26 cellular contexts compared by ENCODE assay signal in the genomic region with DNA sequence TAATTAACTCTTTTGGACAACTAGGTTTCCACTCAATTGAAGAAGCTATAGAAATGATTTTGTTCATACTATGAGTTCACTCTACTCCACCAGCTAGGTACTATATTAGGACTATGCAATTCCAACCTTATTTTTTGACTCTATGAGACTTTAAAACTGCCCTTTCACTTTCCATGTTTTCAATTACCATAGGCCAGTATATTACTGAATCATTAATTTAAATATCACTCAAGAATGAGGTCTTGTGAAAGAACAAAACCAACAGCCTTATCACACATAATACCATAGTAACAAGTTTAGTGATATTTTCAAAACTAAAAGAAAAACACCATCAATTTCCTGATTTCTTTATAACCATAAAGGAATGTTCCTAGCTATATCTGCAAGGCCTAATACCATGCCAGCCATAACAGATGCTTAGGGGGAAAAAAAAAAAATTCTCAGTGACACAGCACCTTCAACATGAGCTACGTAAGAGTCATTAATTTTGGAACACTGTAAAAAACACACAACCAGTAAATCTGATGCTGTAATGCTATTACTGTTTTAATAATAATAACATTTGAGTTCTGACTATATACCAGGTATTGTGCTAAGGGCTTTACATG. TPM values are rescaled to one million over a fixed set of nuclear protein-coding genes. Genes with fewer than 3 reads are reported as not detected.
DNase-seq lines count a peak whose midpoint lies in the region; ATAC-seq and TF ChIP-seq lines count a peak whose summit lies in the region.
"Had no signal": no experiment of that assay in that cellular context is flagged by ENCODE, and none has a peak within 500 bp of the region (broad histone marks: within the 10 kb centered on the region; RNA-seq: fewer than 3 reads in every experiment).

No MANE protein-coding gene starts in this region.

- H3K27ac ChIP-seq in breast epithelium = no peak overlapping the region
- H3K27ac ChIP-seq in foreskin keratinocyte = no peak overlapping the region
- H3K27ac ChIP-seq: KMS-11, ovary, sigmoid colon, upper lobe of left lung had no signal

- H3K4me3 ChIP-seq in breast epithelium = no peak overlapping the region
- H3K4me3 ChIP-seq: ascending aorta, ovary, sigmoid colon, upper lobe of left lung had no signal

- H3K27ac Mint-ChIP-seq in MCF 10A (ENCODE audit: low read depth, unreplicated experiment) = peak overlapping the region; percentile 71
- H3K27ac Mint-ChIP-seq in activated CD4-positive, alpha-beta T cell treated with anti-CD3 and anti-CD28 coated beads, Interleukin-2, amount 10 ng/mL, durations not matched to agents 7 days and 5 days = no peak overlapping the region
- H3K27ac Mint-ChIP-seq in naive thymus-derived CD8-positive, alpha-beta T cell = peak overlapping the region in 1 of 10 donors; percentile 42
- H3K27ac Mint-ChIP-seq: CD4-positive, alpha-beta T cell; stimulated activated naive CD8-positive, alpha-beta T cell treated with anti-CD3 and anti-CD28 coated beads, Interleukin-15, amount 100 ng/mL, for 72 hours had no signal

- POLR2A ChIA-PET in MCF 10A (lab: Yijun Ruan, JAX) = interaction anchor here (4.4 kb wide), 1 partner anchor 23 kb away, joined by 27 read pairs; the partner anchor contains the start of gene DYNC2H1
- POLR2A ChIA-PET in activated CD4-positive, alpha-beta T cell treated with anti-CD3 and anti-CD28 coated beads, Interleukin-2, amount 10 ng/mL, durations not matched to agents 7 days and 5 days (lab: Charles Lee) = no interaction called here
- POLR2A ChIA-PET in naive thymus-derived CD8-positive, alpha-beta T cell (lab: Charles Lee) = no interaction called here

- H3K9me3 ChIP-seq in breast epithelium = no peaks in the 10 kb centered on the region
- H3K9me3 ChIP-seq: ascending aorta, ovary, sigmoid colon, upper lobe of left lung had no signal

- H3K27me3 Mint-ChIP-seq in MCF 10A (ENCODE audit: insufficient read depth, unreplicated experiment) = no peaks in the 10 kb centered on the region
- no peaks in the 10 kb centered on the region for H3K27me3 Mint-ChIP-seq in activated CD4-positive, alpha-beta T cell treated with anti-CD3 and anti-CD28 coated beads, Interleukin-2, amount 10 ng/mL, durations not matched to agents 7 days and 5 days
- H3K27me3 Mint-ChIP-seq in naive thymus-derived CD8-positive, alpha-beta T cell = no peaks in the 10 kb centered on the region
- H3K27me3 Mint-ChIP-seq: CD4-positive, alpha-beta T cell; stimulated activated naive CD8-positive, alpha-beta T cell treated with anti-CD3 and anti-CD28 coated beads, Interleukin-15, amount 100 ng/mL, for 72 hours had no signal

- TF ChIP-seq CTCF in MCF 10A (IDR thresholded peaks at IDR 0.05; ENCODE audit: unreplicated experiment) = no peak
- TF ChIP-seq CTCF in breast epithelium (IDR thresholded peaks at IDR 0.05) = no peak
- no peak for TF ChIP-seq CTCF in foreskin keratinocyte (conservative IDR thresholded peaks at IDR 0.05)

- H3K9me3 Mint-ChIP-seq in MCF 10A (ENCODE audit: unreplicated experiment) = no peaks in the 10 kb centered on the region
- H3K9me3 Mint-ChIP-seq in activated CD4-positive, alpha-beta T cell treated with anti-CD3 and anti-CD28 coated beads, Interleukin-2, amount 10 ng/mL, durations not matched to agents 7 days and 5 days = no peaks in the 10 kb centered on the region
- no peaks in the 10 kb centered on the region for H3K9me3 Mint-ChIP-seq in naive thymus-derived CD8-positive, alpha-beta T cell
- H3K9me3 Mint-ChIP-seq: CD4-positive, alpha-beta T cell; stimulated activated naive CD8-positive, alpha-beta T cell treated with anti-CD3 and anti-CD28 coated beads, Interleukin-15, amount 100 ng/mL, for 72 hours had no signal

- peaks cover 26% of the 10 kb centered on the region for H3K4me1 Mint-ChIP-seq in MCF 10A (ENCODE audit: insufficient read depth, unreplicated experiment)
- peaks cover 21% of the 10 kb centered on the region for H3K4me1 Mint-ChIP-seq in activated CD4-positive, alpha-beta T cell treated with anti-CD3 and anti-CD28 coated beads, Interleukin-2, amount 10 ng/mL, durations not matched to agents 7 days and 5 days
- peaks cover 9 to 32% (median 25%) of the 10 kb centered on the region in 4 donors for H3K4me1 Mint-ChIP-seq in naive thymus-derived CD8-positive, alpha-beta T cell

- intact Hi-C loops in MCF 10A (cut with micrococcal nuclease) (no loop called here), breast epithelium (cut with DNase I; ENCODE audit: low total_unique reads) (no loop called here)

- CTCF ChIA-PET in MCF 10A (lab: Yijun Ruan, JAX) = interaction anchor here (0.8 to 2.2 kb wide), 2 partner anchors 23 to 187 kb away, joined by 6 read pairs; partner anchors contain the start of gene DYNC2H1
- CTCF ChIA-PET in activated CD4-positive, alpha-beta T cell treated with anti-CD3 and anti-CD28 coated beads, Interleukin-2, amount 10 ng/mL, durations not matched to agents 7 days and 5 days (lab: Charles Lee) = interaction anchor here (1.2 kb wide), 1 partner anchor 23 kb away, joined by 3 read pairs; no protein-coding TSS in a partner anchor

- ATAC-seq in foreskin keratinocyte = peak; percentile 16
- no peak for ATAC-seq in HG03354 (IDR thresholded peaks at IDR 0.05; ENCODE audit: poor library complexity, severe bottlenecking, unreplicated experiment)
- no peak for ATAC-seq in GM18858 (IDR thresholded peaks at IDR 0.05; ENCODE audit: unreplicated experiment)
- no peak for ATAC-seq in naive thymus-derived CD8-positive, alpha-beta T cell
- ATAC-seq: HCT116; left ventricle myocardium superior; stimulated activated naive CD8-positive, alpha-beta T cell treated with anti-CD3 and anti-CD28 coated beads, Interleukin-15, amount 100 ng/mL, for 72 hours had no signal

- H3K4me1 ChIP-seq in breast epithelium (peaks cover 2 to 4% of the 10 kb centered on the region in 2 donors), foreskin keratinocyte (peaks cover 20% of the 10 kb centered on the region)

- H3K4me3 Mint-ChIP-seq in MCF 10A (ENCODE audit: unreplicated experiment) = no peak overlapping the region
- H3K4me3 Mint-ChIP-seq in activated CD4-positive, alpha-beta T cell treated with anti-CD3 and anti-CD28 coated beads, Interleukin-2, amount 10 ng/mL, durations not matched to agents 7 days and 5 days = no peak overlapping the region
- H3K4me3 Mint-ChIP-seq in naive thymus-derived CD8-positive, alpha-beta T cell = no peak overlapping the region
- H3K4me3 Mint-ChIP-seq: CD4-positive, alpha-beta T cell; stimulated activated naive CD8-positive, alpha-beta T cell treated with anti-CD3 and anti-CD28 coated beads, Interleukin-15, amount 100 ng/mL, for 72 hours had no signal

- H3K27me3 ChIP-seq in breast epithelium (no peaks in the 10 kb centered on the region), foreskin keratinocyte (no peaks in the 10 kb centered on the region)
- H3K27me3 ChIP-seq: ascending aorta, ovary, sigmoid colon, upper lobe of left lung had no signal

- TF ChIP-seq POLR2A in breast epithelium (IDR thresholded peaks at IDR 0.05) = no peak

- no TSS peak for BruUV-seq in MCF 10A (replicated peaks; lab: Mats Ljungman, UMichigan)

- DNase-seq in MCF 10A (ENCODE audit: unreplicated experiment) = no peak
- no peak for DNase-seq in breast epithelium (ENCODE audit: low spot score in 2 of 2)
- DNase-seq in astrocyte of the hippocampus (ENCODE audit: low read depth, low spot score) = peak; percentile 6
- no peak for DNase-seq in foreskin keratinocyte
- no peak for DNase-seq in activated CD4-positive, alpha-beta T cell treated with anti-CD3 and anti-CD28 coated beads, Interleukin-2, amount 10 ng/mL, durations not matched to agents 7 days and 5 days
- no peak for DNase-seq in naive thymus-derived CD8-positive, alpha-beta T cell
- DNase-seq: ACHN; activated CD8-positive, alpha-beta memory T cell treated with anti-CD3 and anti-CD28 coated beads for 24 hours; activated effector memory CD4-positive, alpha-beta T cell treated with Interleukin-2 at 50 U/mL for 16 hours; CD4-positive, alpha-beta T cell; left ventricle myocardium superior; NCI-H1092 treated with DMSO at 0.1 percent for 48 hours; NCI-H748 treated with DMSO at 0.1 percent for 48 hours; OCI-M1; ovary; SHP77 treated with DMSO at 0.1 percent for 48 hours; sigmoid colon; stimulated activated CD4-positive, alpha-beta T cell treated with anti-CD3 and anti-CD28 coated beads, Interleukin-1b, Interleukin-23, amount 100 ng/mL, for 48 hours; stimulated activated naive CD8-positive, alpha-beta T cell treated with anti-CD3 and anti-CD28 coated beads, Interleukin-15, amount 100 ng/mL, for 72 hours; T-helper 2 cell; upper lobe of left lung had no signal

- peaks cover 4% of the 10 kb centered on the region for H3K36me3 ChIP-seq in breast epithelium
- H3K36me3 ChIP-seq: ovary had no signal

- H3K36me3 Mint-ChIP-seq in MCF 10A (ENCODE audit: insufficient read depth, unreplicated experiment) = peaks cover 61% of the 10 kb centered on the region
- peaks cover 24% of the 10 kb centered on the region for H3K36me3 Mint-ChIP-seq in activated CD4-positive, alpha-beta T cell treated with anti-CD3 and anti-CD28 coated beads, Interleukin-2, amount 10 ng/mL, durations not matched to agents 7 days and 5 days (ENCODE audit: low read depth)
- peaks cover 0 to 53% (median 12%) of the 10 kb centered on the region in 3 donors for H3K36me3 Mint-ChIP-seq in naive thymus-derived CD8-positive, alpha-beta T cell

RNA-seq across cellular contexts. Expression of gene DCUN1D5, which starts 6.1 kb away (rescaled TPM):
- total RNA-seq in MCF 10A (2022) = 53.8 and 87.4 TPM in 2 replicates
- total RNA-seq in breast epithelium = 10 to 100 TPM; 31.8 to 38.2 (median 36.2) TPM
- total RNA-seq in foreskin keratinocyte = 77.5 and 79.4 TPM in 2 replicates
- polyA plus RNA-seq in foreskin keratinocyte = 68.8 and 77.2 TPM in 2 replicates
- 10 to 100 TPM; 22.1 to 24.9 TPM for total RNA-seq in activated CD4-positive, alpha-beta T cell treated with anti-CD3 and anti-CD28 coated beads, Interleukin-2, amount 10 ng/mL, durations not matched to agents 7 days and 5 days
- 10 to 100 TPM; 15.7 to 16.6 TPM for total RNA-seq in naive thymus-derived CD8-positive, alpha-beta T cell
- polyA plus RNA-seq in naive thymus-derived CD8-positive, alpha-beta T cell = 10 to 100 TPM; 20.0 to 22.9 (median 21.9) TPM

RNA-seq across cellular contexts. Expression of gene DYNC2H1, which starts 23.4 kb away (rescaled TPM):
- total RNA-seq in MCF 10A (2022) (23.0 and 23.5 TPM in 2 replicates), breast epithelium (10 to 100 TPM; 36.7 to 46.2 (median 40.3) TPM), foreskin keratinocyte (16.8 and 17.6 TPM in 2 replicates)
- polyA plus RNA-seq in foreskin keratinocyte = 10.5 and 12.1 TPM in 2 replicates
- total RNA-seq in activated CD4-positive, alpha-beta T cell treated with anti-CD3 and anti-CD28 coated beads, Interleukin-2, amount 10 ng/mL, durations not matched to agents 7 days and 5 days = 1 to 10 TPM in 1 of 2 experiments, under 1 TPM in 1; 0.92 to 1.3 TPM
- total RNA-seq in naive thymus-derived CD8-positive, alpha-beta T cell = 1 to 10 TPM; 2.4 to 3.2 TPM
- polyA plus RNA-seq in naive thymus-derived CD8-positive, alpha-beta T cell = under 1 TPM; 0.54 to 0.99 (median 0.65) TPM
